Comparison of ENCODE assay signal across 2 cellular contexts in genomic region chr3:49104052-49104426, GRCh38.
TF ChIP-seq lines count a peak whose summit lies in the region.

No MANE protein-coding gene starts in this region.

TF ChIP-seq in A549, 52 proteins besides CTCF, POLR2A, EP300 and RAD21:
- TF ChIP-seq GATA3 (IDR thresholded peaks at IDR 0.05; ENCODE audit: borderline replicate concordance) (no peak), ATOH8 (CRISPR knock-in tag; IDR thresholded peaks at IDR 0.05; ENCODE audit: low read depth) (no peak), MYC (IDR thresholded peaks at IDR 0.05; ENCODE audit: borderline replicate concordance, low read length) (no peak), TFCP2L1 (CRISPR knock-in tag; IDR thresholded peaks at IDR 0.05) (no peak), REST (IDR thresholded peaks at IDR 0.05) (no peak), CBX2 (IDR thresholded peaks at IDR 0.05; ENCODE audit: borderline replicate concordance, low read depth) (no peak), HMGXB4 (CRISPR knock-in tag; IDR thresholded peaks at IDR 0.05; ENCODE audit: borderline replicate concordance) (no peak), RFX5 (IDR thresholded peaks at IDR 0.05) (no peak), JUN (IDR thresholded peaks at IDR 0.05) (no peak), FOXS1 (CRISPR knock-in tag; IDR thresholded peaks at IDR 0.05) (no peak), MAX (IDR thresholded peaks at IDR 0.05) (no peak), HEYL (CRISPR knock-in tag; IDR thresholded peaks at IDR 0.05) (no peak), RCOR1 (IDR thresholded peaks at IDR 0.05; ENCODE audit: low read depth, low read length) (no peak), PHF8 (IDR thresholded peaks at IDR 0.05; ENCODE audit: borderline replicate concordance, low read depth) (no peak), ELK1 (IDR thresholded peaks at IDR 0.05; ENCODE audit: low read depth, low read length) (no peak), NR3C1 (IDR thresholded peaks at IDR 0.05) (no peak)
TF ChIP-seq in A549: peak in this region for 0.

TF ChIP-seq in IMR-90, 13 proteins besides CTCF, POLR2A, EP300 and RAD21:
- TF ChIP-seq RCOR1 (IDR thresholded peaks at IDR 0.05; ENCODE audit: insufficient replicate concordance, low read length) (no peak), RFX5 (IDR thresholded peaks at IDR 0.05; ENCODE audit: low read depth, low read length) (no peak), MAFK (IDR thresholded peaks at IDR 0.05; ENCODE audit: low read depth, low read length) (no peak), CEBPB (IDR thresholded peaks at IDR 0.05; ENCODE audit: low read depth, low read length) (no peak), NFE2L2 (IDR thresholded peaks at IDR 0.05; ENCODE audit: low read depth, low read length) (no peak), SMC3 (IDR thresholded peaks at IDR 0.05; ENCODE audit: low read depth, low read length) (no peak), MXI1 (IDR thresholded peaks at IDR 0.05; ENCODE audit: borderline replicate concordance, low read depth, low read length) (no peak), CHD1 (IDR thresholded peaks at IDR 0.05; ENCODE audit: low read depth, low read length) (no peak), MAZ (IDR thresholded peaks at IDR 0.05; ENCODE audit: borderline replicate concordance, low read depth, low read length) (no peak), BHLHE40 (IDR thresholded peaks at IDR 0.05; ENCODE audit: low read depth, low read length) (no peak), FOS (IDR thresholded peaks at IDR 0.05; ENCODE audit: low read depth, low read length) (no peak), USF2 (IDR thresholded peaks at IDR 0.05; ENCODE audit: low read depth, low read length) (no peak), ELK1 (IDR thresholded peaks at IDR 0.05; ENCODE audit: borderline replicate concordance, low read depth, low read length) (no peak)
TF ChIP-seq in IMR-90: peak in this region for 0.
